ENCODE assay signal across 8 cellular contexts in the genomic region with DNA sequence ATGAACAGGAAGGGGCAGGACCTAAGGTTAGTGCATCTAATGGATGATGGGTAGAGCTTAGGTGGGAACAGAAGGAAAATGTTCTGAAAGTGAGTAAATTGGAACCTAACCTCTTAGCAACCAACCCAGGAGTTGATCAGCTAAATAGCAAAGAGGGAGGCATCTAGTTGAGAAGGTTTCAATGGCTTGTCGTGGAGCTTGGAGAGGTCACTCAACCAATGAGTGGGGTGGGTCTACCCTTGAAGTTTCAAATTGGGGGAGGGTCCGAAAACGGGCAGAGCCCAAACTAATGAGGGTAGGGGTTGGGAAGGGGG. TPM values are rescaled to one million over a fixed set of nuclear protein-coding genes. Genes with fewer than 3 reads are reported as not detected.
DNase-seq lines count a peak whose midpoint lies in the region; ATAC-seq and TF ChIP-seq lines count a peak whose summit lies in the region.

No MANE protein-coding gene starts in this region.

- WGBS in transverse colon (ENCODE audit: low coverage in 1 of 2), 2 donors: 33% methylated on average over 3 of the region's 3 CpGs; no CpG with 5 or more reads in 1 of the 2 donors
- WGBS in prostate gland: 36% methylated on average over 3 of the region's 3 CpGs

- H3K4me1 Mint-ChIP-seq in activated T-cell treated with anti-CD3 and anti-CD28 coated beads, Interleukin-2, amount 50 U/mL, for 72 hours (ENCODE audit: low read depth): peaks cover 21% of the 10 kb centered on the region
- peaks cover 16% of the 10 kb centered on the region for H3K4me1 Mint-ChIP-seq in activated T-helper 1 cell treated with anti-CD3 and anti-CD28 coated beads, Interleukin-12 subunit alpha, Interleukin-12 subunit beta, Interleukin-2, Interleukin-4 antibody, amounts not matched to agents 30 ng/mL and 10 ng/mL and 1 ng/mL, durations not matched to agents 14 hours and 24 hours and 36 hours (ENCODE audit: low read depth)

- peaks cover 7 to 19% (median 12%) of the 10 kb centered on the region in 4 donors for H3K4me1 ChIP-seq in transverse colon
- peaks cover 7% of the 10 kb centered on the region for H3K4me1 ChIP-seq in prostate gland (replicated peaks)

- H3K4me3 ChIP-seq in iPS-18c (ENCODE audit: insufficient read depth, low read depth, low read length): 0 out of 2 replicates have a peak overlapping the region, but pooled peaks have one; percentile 21
- H3K4me3 ChIP-seq in transverse colon: peak overlapping the region in 1 of 4 donors; percentile 21
- H3K4me3 ChIP-seq in prostate gland: no peak overlapping the region

- H3K36me3 ChIP-seq in transverse colon (no peaks in the 10 kb centered on the region), prostate gland (no peaks in the 10 kb centered on the region)

- peaks cover 0 to 2% of the 10 kb centered on the region in 2 donors for H3K36me3 Mint-ChIP-seq in activated T-cell treated with anti-CD3 and anti-CD28 coated beads, Interleukin-2, amount 50 U/mL, for 72 hours (ENCODE audit: insufficient read depth in 2 of 2)
- H3K36me3 Mint-ChIP-seq in activated T-helper 1 cell treated with anti-CD3 and anti-CD28 coated beads, Interleukin-12 subunit alpha, Interleukin-12 subunit beta, Interleukin-2, Interleukin-4 antibody, amounts not matched to agents 30 ng/mL and 10 ng/mL and 1 ng/mL, durations not matched to agents 14 hours and 24 hours and 36 hours (ENCODE audit: low read depth): peaks cover 2% of the 10 kb centered on the region

- peak overlapping the region; percentile 1 to 25 (median 16) for H3K27ac ChIP-seq in transverse colon
- peak overlapping the region in 1 of 2 donors; percentile 66 for H3K27ac ChIP-seq in prostate gland

- intact Hi-C loops in activated T-helper 1 cell treated with anti-CD3 and anti-CD28 coated beads, Interleukin-12 subunit alpha, Interleukin-12 subunit beta, Interleukin-2, Interleukin-4 antibody, amounts not matched to agents 30 ng/mL and 10 ng/mL and 1 ng/mL, durations not matched to agents 14 hours and 24 hours and 36 hours (cut with micrococcal nuclease): loop anchor here (1.0 to 2.0 kb wide), 3 partner anchors 22 to 167 kb away; no protein-coding TSS in a partner anchor
- intact Hi-C loops in transverse colon (cut with DNase I; ENCODE audit: low total_unique reads) (no loop called here), prostate gland (cut with DNase I) (no loop called here), left cardiac atrium (cut with DNase I) (no loop called here)

- H3K9me3 Mint-ChIP-seq in activated T-cell treated with anti-CD3 and anti-CD28 coated beads, Interleukin-2, amount 50 U/mL, for 72 hours: peaks cover 0 to 2% of the 10 kb centered on the region in 2 donors
- no peaks in the 10 kb centered on the region for H3K9me3 Mint-ChIP-seq in activated T-helper 1 cell treated with anti-CD3 and anti-CD28 coated beads, Interleukin-12 subunit alpha, Interleukin-12 subunit beta, Interleukin-2, Interleukin-4 antibody, amounts not matched to agents 30 ng/mL and 10 ng/mL and 1 ng/mL, durations not matched to agents 14 hours and 24 hours and 36 hours

- no peak for TF ChIP-seq POLR2A in transverse colon (IDR thresholded peaks at IDR 0.05)
- TF ChIP-seq POLR2A in prostate gland (IDR thresholded peaks at IDR 0.05): no peak

- ATAC-seq in activated T-cell treated with anti-CD3 and anti-CD28 coated beads, Interleukin-2, amount 50 U/mL, for 72 hours (replicated peaks in 1 of 2): no peak
- no peak for ATAC-seq in left cardiac atrium

- H3K27ac Mint-ChIP-seq in activated T-cell treated with anti-CD3 and anti-CD28 coated beads, Interleukin-2, amount 50 U/mL, for 72 hours: no peak overlapping the region
- peak overlapping the region; percentile 72 for H3K27ac Mint-ChIP-seq in activated T-helper 1 cell treated with anti-CD3 and anti-CD28 coated beads, Interleukin-12 subunit alpha, Interleukin-12 subunit beta, Interleukin-2, Interleukin-4 antibody, amounts not matched to agents 30 ng/mL and 10 ng/mL and 1 ng/mL, durations not matched to agents 14 hours and 24 hours and 36 hours

- in situ Hi-C loops in transverse colon (cut with MboI; ENCODE audit: low pct_ligation_motif_present in 1 of 4, low pct_unique_long_range_greater_than_20kb in 1 of 4, low sequenced_read_pairs in 3 of 4): no loop called here

- H3K27me3 ChIP-seq in transverse colon (peaks cover 32% of the 10 kb centered on the region), prostate gland (replicated peaks; ENCODE audit: insufficient read depth) (no peaks in the 10 kb centered on the region)

- peak overlapping the region; percentile 62 to 80 for H3K4me3 Mint-ChIP-seq in activated T-cell treated with anti-CD3 and anti-CD28 coated beads, Interleukin-2, amount 50 U/mL, for 72 hours
- H3K4me3 Mint-ChIP-seq in activated T-helper 1 cell treated with anti-CD3 and anti-CD28 coated beads, Interleukin-12 subunit alpha, Interleukin-12 subunit beta, Interleukin-2, Interleukin-4 antibody, amounts not matched to agents 30 ng/mL and 10 ng/mL and 1 ng/mL, durations not matched to agents 14 hours and 24 hours and 36 hours: peak overlapping the region; percentile 64

- peaks cover 36% of the 10 kb centered on the region for H3K27me3 Mint-ChIP-seq in activated T-cell treated with anti-CD3 and anti-CD28 coated beads, Interleukin-2, amount 50 U/mL, for 72 hours (ENCODE audit: low read depth)
- peaks cover 35% of the 10 kb centered on the region for H3K27me3 Mint-ChIP-seq in activated T-helper 1 cell treated with anti-CD3 and anti-CD28 coated beads, Interleukin-12 subunit alpha, Interleukin-12 subunit beta, Interleukin-2, Interleukin-4 antibody, amounts not matched to agents 30 ng/mL and 10 ng/mL and 1 ng/mL, durations not matched to agents 14 hours and 24 hours and 36 hours (ENCODE audit: insufficient read depth)

- H3K9me3 ChIP-seq in iPS-18c (ENCODE audit: control insufficient read depth, insufficient read depth, low read length) (no peaks in the 10 kb centered on the region), transverse colon (no peaks in the 10 kb centered on the region), prostate gland (no peaks in the 10 kb centered on the region)

- no peak for DNase-seq in activated T-cell treated with anti-CD3 and anti-CD28 coated beads, Interleukin-2, amount 50 U/mL, for 72 hours
- DNase-seq in activated T-cell treated with anti-CD3 and anti-CD28 coated beads for 4 hours (no peak), transverse colon (no peak), prostate gland (ENCODE audit: low spot score) (no peak), left cardiac atrium (no peak)
- no peak for DNase-seq in activated T-helper 1 cell treated with anti-CD3 and anti-CD28 coated beads, Interleukin-12 subunit alpha, Interleukin-12 subunit beta, Interleukin-2, Interleukin-4 antibody, amounts not matched to agents 30 ng/mL and 10 ng/mL and 1 ng/mL, durations not matched to agents 14 hours and 24 hours and 36 hours (ENCODE audit: low spot score)
- DNase-seq in activated CD4-positive, CD25-positive, alpha-beta regulatory T cell (lab: John Stamatoyannopoulos, UW): no peak

- TF ChIP-seq EP300 in transverse colon (IDR thresholded peaks at IDR 0.05; ENCODE audit: low read depth): no peak

- TF ChIP-seq CTCF in transverse colon (IDR thresholded peaks at IDR 0.05) (no peak), prostate gland (IDR thresholded peaks at IDR 0.05) (no peak)

RNA-seq across cellular contexts. Expression of a gene that starts 5.7 kb away (rescaled TPM):
- total RNA-seq in activated T-cell treated with anti-CD3 and anti-CD28 coated beads, Interleukin-2, amount 50 U/mL, for 72 hours: 100 to 1,000 TPM; 145 to 152 TPM
- total RNA-seq in activated T-helper 1 cell treated with anti-CD3 and anti-CD28 coated beads, Interleukin-12 subunit alpha, Interleukin-12 subunit beta, Interleukin-2, Interleukin-4 antibody, amounts not matched to agents 30 ng/mL and 10 ng/mL and 1 ng/mL, durations not matched to agents 14 hours and 24 hours and 36 hours: 102 and 113 TPM in 2 replicates
- total RNA-seq in transverse colon (100 to 1,000 TPM in 1 of 4 donors, 10 to 100 TPM in 3; 58.7 to 111 (median 60.9) TPM), prostate gland (10 to 100 TPM; 54.6 to 91.6 TPM), left cardiac atrium (10 to 100 TPM; 23.5 to 24.4 TPM)

RNA-seq across cellular contexts. Expression of a gene that starts 30.2 kb away (rescaled TPM):
- 100 to 1,000 TPM; 164 to 195 TPM for total RNA-seq in activated T-cell treated with anti-CD3 and anti-CD28 coated beads, Interleukin-2, amount 50 U/mL, for 72 hours
- 107 and 116 TPM in 2 replicates for total RNA-seq in activated T-helper 1 cell treated with anti-CD3 and anti-CD28 coated beads, Interleukin-12 subunit alpha, Interleukin-12 subunit beta, Interleukin-2, Interleukin-4 antibody, amounts not matched to agents 30 ng/mL and 10 ng/mL and 1 ng/mL, durations not matched to agents 14 hours and 24 hours and 36 hours
- 100 to 1,000 TPM; 122 to 477 (median 253) TPM for total RNA-seq in transverse colon
- total RNA-seq in prostate gland: 100 to 1,000 TPM; 160 to 500 TPM
- total RNA-seq in left cardiac atrium: 100 to 1,000 TPM; 272 to 361 TPM
